23 cellular contexts compared by ENCODE assay signal in the genomic region with DNA sequence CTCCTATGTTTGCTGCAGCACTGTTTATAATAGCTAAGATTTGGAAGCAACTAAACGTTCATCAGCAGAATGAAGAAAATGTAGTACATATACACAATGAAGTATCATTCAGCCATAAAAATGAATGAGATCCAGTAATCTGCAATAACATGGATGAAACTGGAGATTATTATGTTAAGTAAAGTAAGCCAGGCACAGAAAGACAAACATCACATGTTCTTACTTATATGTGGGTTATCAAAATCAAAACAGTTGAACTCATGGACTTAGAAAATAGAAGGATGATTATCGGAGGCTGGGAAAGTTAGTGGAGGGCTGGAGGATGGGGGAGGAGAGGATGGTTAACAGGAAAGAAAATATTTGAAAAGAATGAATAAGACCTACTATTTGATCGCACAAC.
A peak's percentile ranks its signal among the peaks of the same experiment; 100 is the strongest.
DNase-seq lines count a peak whose midpoint lies in the region; TF ChIP-seq lines count a peak whose summit lies in the region.
"Had no signal": no experiment of that assay in that cellular context is flagged by ENCODE, and none has a peak within 500 bp of the region (broad histone marks: within the 10 kb centered on the region; RNA-seq: fewer than 3 reads in every experiment).

No MANE protein-coding gene starts in this region.

- no peaks in the 10 kb centered on the region for H3K4me1 ChIP-seq in ascending aorta
- H3K4me1 ChIP-seq: BLaER1, Caco-2 had no signal

- no peak overlapping the region for H3K4me3 Mint-ChIP-seq in nephron
- H3K4me3 Mint-ChIP-seq: CD4-positive, alpha-beta T cell had no signal

- H3K4me3 ChIP-seq in choroid plexus epithelial cell (ENCODE audit: low read depth, low read length), result no peak overlapping the region
- H3K4me3 ChIP-seq in ascending aorta, result no peak overlapping the region
- H3K4me3 ChIP-seq: BLaER1, K562 had no signal

- H3K36me3 Mint-ChIP-seq in nephron (ENCODE audit: low read depth), result no peaks in the 10 kb centered on the region

- H3K9me3 ChIP-seq in ascending aorta, result no peaks in the 10 kb centered on the region
- H3K9me3 ChIP-seq: BLaER1, Caco-2, SK-N-SH had no signal

- no peaks in the 10 kb centered on the region for H3K27me3 Mint-ChIP-seq in nephron (ENCODE audit: low read depth)
- H3K27me3 Mint-ChIP-seq: CD4-positive, alpha-beta T cell had no signal

- TF ChIP-seq CTCF in choroid plexus epithelial cell (conservative IDR thresholded peaks at IDR 0.05; ENCODE audit: low read depth, low read length) (no peak), nephron (IDR thresholded peaks at IDR 0.05; ENCODE audit: unreplicated experiment in 3 of 3) (no peak), ascending aorta (IDR thresholded peaks at IDR 0.05) (no peak)

- H3K36me3 ChIP-seq in ascending aorta, result no peaks in the 10 kb centered on the region
- H3K36me3 ChIP-seq: BLaER1 had no signal

- POLR2A ChIA-PET in HEK293T (lab: Yijun Ruan, JAX), result no interaction called here

- H3K4me1 Mint-ChIP-seq in nephron, result peaks cover 4% of the 10 kb centered on the region

- H3K27ac Mint-ChIP-seq in nephron, result peak overlapping the region in 2 of 3 experiments; percentile 6
- H3K27ac Mint-ChIP-seq: CD4-positive, alpha-beta T cell had no signal

- H3K9me3 Mint-ChIP-seq in nephron, result peaks cover 15% of the 10 kb centered on the region

- no peak for DNase-seq in HEK293T (ENCODE audit: extremely low spot score)
- peak; percentile 65 for DNase-seq in NCI-H748 treated with DMSO at 0.1 percent for 48 hours (lab: John Stamatoyannopoulos, UW)
- DNase-seq in choroid plexus epithelial cell (ENCODE audit: low read depth), result peak; percentile 15
- DNase-seq in ascending aorta (ENCODE audit: low spot score in 2 of 2), result no peak
- no peak for DNase-seq in posterior cingulate gyrus
- no peak for DNase-seq in pons (ENCODE audit: low spot score)
- DNase-seq in NCI-H345 (lab: John Stamatoyannopoulos, UW), result no peak
- DNase-seq: ACHN; Caco-2; CD4-positive, alpha-beta T cell; EL; GF-D8; NCI-H1092; NCI-H1436 treated with DMSO at 0.1 percent for 48 hours; NCI-H2029; NCI-H446; NCI-H526 treated with DMSO at 0.1 percent for 48 hours; NK-92 treated with Interleukin-12 subunit alpha and Interleukin-12 subunit beta, amount 100 ng/mL, for 24 hours; SIG-M5; SK-N-SH had no signal

- CTCF ChIA-PET in HEK293T (lab: Yijun Ruan, JAX), result no interaction called here

- no peaks in the 10 kb centered on the region for H3K27me3 ChIP-seq in ascending aorta
- H3K27me3 ChIP-seq: BLaER1 had no signal

- intact Hi-C loops in ascending aorta (cut with DNase I), result no loop called here
- intact Hi-C loops in posterior cingulate gyrus (cut with DNase I), result no loop called here

- no peak overlapping the region for H3K27ac ChIP-seq in ascending aorta
- H3K27ac ChIP-seq: BLaER1 had no signal

TF ChIP-seq in HEK293T, 16 proteins besides CTCF, POLR2A, EP300 and RAD21:
- TF ChIP-seq LEF1 (IDR thresholded peaks at IDR 0.05; ENCODE audit: borderline replicate concordance) (no peak), PKNOX1 (IDR thresholded peaks at IDR 0.05) (0 out of 2 replicates have a peak, but pooled peaks have one; percentile 19), FOXA1 (IDR thresholded peaks at IDR 0.05) (peak; percentile 33; the same call in 1 of the 2 replicates), SP1 (IDR thresholded peaks at IDR 0.05) (no peak), CTBP1 (IDR thresholded peaks at IDR 0.05; ENCODE audit: borderline replicate concordance) (peak; percentile 66)

Comparison
In these comparisons a context has a peak if more than half of its experiments do, and no peak if none do; other contexts are left out.
1. DNase-seq: peak in NCI-H748 treated with DMSO at 0.1 percent for 48 hours (single experiment) and choroid plexus epithelial cell (single experiment); none in HEK293T (single experiment), ascending aorta (0 of 2), posterior cingulate gyrus (0 of 10), pons (single experiment) and NCI-H345 (single experiment).